12 cellular contexts compared by ENCODE assay signal in genomic region chr7:151313857-151314256, GRCh38. TPM values are rescaled to one million over a fixed set of nuclear protein-coding genes. Genes with fewer than 3 reads are reported as not detected.
DNase-seq lines count a peak whose midpoint lies in the region; FAIRE-seq and TF ChIP-seq lines count a peak whose summit lies in the region.
"Had no signal": no experiment of that assay in that cellular context is flagged by ENCODE, and none has a peak within 500 bp of the region (broad histone marks: within the 10 kb centered on the region; RNA-seq: fewer than 3 reads in every experiment).

No MANE protein-coding gene starts in this region.

- H3K4me3 ChIP-seq in dorsolateral prefrontal cortex (no peak overlapping the region), mesenchymal stem cell (ENCODE audit: insufficient read depth in 1 of 2, low read depth in 1 of 2, low read length in 2 of 2) (peak overlapping the region in 1 of 2 experiments; percentile 22)
- H3K4me3 ChIP-seq: thyroid gland had no signal

- H3K4me3 Mint-ChIP-seq in HFFc6: no peak overlapping the region

- H2AK5ac ChIP-seq in mesenchymal stem cell (ENCODE audit: low read length, severe bottlenecking): no peak overlapping the region

- no peaks in the 10 kb centered on the region for H3K27me3 ChIP-seq in dorsolateral prefrontal cortex
- H3K27me3 ChIP-seq in mesenchymal stem cell (ENCODE audit: control insufficient read depth in 1 of 2, insufficient read depth in 1 of 2, low read length in 2 of 2): peaks cover 0 to 2% of the 10 kb centered on the region in 2 experiments
- H3K27me3 ChIP-seq: thyroid gland had no signal

- no peak overlapping the region for H2BK5ac ChIP-seq in mesenchymal stem cell (ENCODE audit: low read depth, low read length, poor library complexity, severe bottlenecking)

- no peaks in the 10 kb centered on the region for H3K79me1 ChIP-seq in mesenchymal stem cell (replicated peaks; ENCODE audit: low read length, poor library complexity, severe bottlenecking)

- H3K4me1 Mint-ChIP-seq in HFFc6 (ENCODE audit: low read depth): peaks cover 9% of the 10 kb centered on the region

- peak overlapping the region; percentile 45 for H4K91ac ChIP-seq in mesenchymal stem cell (ENCODE audit: low read length)

- 87% methylated on average over 10 of the region's 10 CpGs for WGBS in mesenchymal stem cell

- DNase-seq in AG08395 (ENCODE audit: low spot score) (peak; percentile 62), HFFc6 (peak; percentile 14), dorsolateral prefrontal cortex (peak in 6 of 10 donors; percentile 33 to 67 (median 60)), mesenchymal stem cell (no peak), activated gamma-delta T cell (lab: John Stamatoyannopoulos, UW) (no peak), HK-2 (ENCODE audit: unreplicated experiment) (no peak), HTR-8/SVneo (ENCODE audit: insufficient read length, low spot score) (no peak), LoVo (ENCODE audit: low spot score) (no peak)
- DNase-seq: activated CD4-positive, alpha-beta T cell treated with anti-CD3 and anti-CD28 coated beads, Interleukin-2, amount 50 U/mL, for 4 hours; kidney glomerular epithelial cell; OCI-M1 had no signal

- H3K4ac ChIP-seq in mesenchymal stem cell (ENCODE audit: low read depth in 1 of 2, low read length in 2 of 2): peak overlapping the region in 1 of 2 experiments; percentile 24

- no peak overlapping the region for H3K18ac ChIP-seq in mesenchymal stem cell (ENCODE audit: low read depth in 1 of 2, low read length in 2 of 2)

- no peaks in the 10 kb centered on the region for H3K36me3 ChIP-seq in mesenchymal stem cell (ENCODE audit: control insufficient read depth in 1 of 2, insufficient read depth in 2 of 2, low read depth in 1 of 2, low read length in 2 of 2)
- H3K36me3 ChIP-seq: thyroid gland had no signal

- H2BK12ac ChIP-seq in mesenchymal stem cell (ENCODE audit: low read length in 2 of 2): no peak overlapping the region

- H3K23ac ChIP-seq in mesenchymal stem cell (ENCODE audit: low read length in 2 of 2): no peak overlapping the region

- no peak overlapping the region for H2AFZ ChIP-seq in mesenchymal stem cell (ENCODE audit: low read depth, low read length)

- H4K8ac ChIP-seq in mesenchymal stem cell (ENCODE audit: low read length): no peak overlapping the region

- H3K9me3 ChIP-seq in mesenchymal stem cell (ENCODE audit: control insufficient read depth, low read length): no peaks in the 10 kb centered on the region
- H3K9me3 ChIP-seq: thyroid gland had no signal

- peak overlapping the region; percentile 72 for H3K9ac ChIP-seq in mesenchymal stem cell (ENCODE audit: low read length)

- H3K4me1 ChIP-seq in mesenchymal stem cell (ENCODE audit: control insufficient read depth, insufficient read depth, low read depth, low read length): peaks cover 2% of the 10 kb centered on the region
- H3K4me1 ChIP-seq: thyroid gland had no signal

- FAIRE-seq in HTR-8/SVneo (lab: Jason Lieb, UNC): no peak

- peaks cover 17% of the 10 kb centered on the region for H3K27me3 Mint-ChIP-seq in HFFc6 (ENCODE audit: insufficient read depth)

- intact Hi-C loops in dorsolateral prefrontal cortex (cut with DNase I): loop anchor here in 1 of 2 donors (2.0 kb wide), 1 partner anchor 37 kb away; no protein-coding TSS in a partner anchor

- H2BK15ac ChIP-seq in mesenchymal stem cell (ENCODE audit: low read depth, poor library complexity, severe bottlenecking): no peak overlapping the region

- no peak overlapping the region for H3K14ac ChIP-seq in mesenchymal stem cell (ENCODE audit: low read length in 2 of 2)

- H2BK120ac ChIP-seq in mesenchymal stem cell (ENCODE audit: low read depth, low read length): no peak overlapping the region

- H3K27ac Mint-ChIP-seq in HFFc6: no peak overlapping the region

- peak overlapping the region in 1 of 59 donors; percentile 13 for H3K27ac ChIP-seq in dorsolateral prefrontal cortex
- no peak overlapping the region for H3K27ac ChIP-seq in mesenchymal stem cell (ENCODE audit: low read length, poor library complexity, severe bottlenecking)
- H3K27ac ChIP-seq: thyroid gland had no signal

- no peak overlapping the region for H3K4me2 ChIP-seq in mesenchymal stem cell (ENCODE audit: low read length, poor library complexity, severe bottlenecking)

- peaks cover 5% of the 10 kb centered on the region for H3K9me3 Mint-ChIP-seq in HFFc6

- TF ChIP-seq CTCF in HFFc6 (IDR thresholded peaks at IDR 0.05): no peak
- no peak for TF ChIP-seq CTCF in dorsolateral prefrontal cortex (IDR thresholded peaks at IDR 0.05 in 54 of 56, conservative IDR thresholded peaks at IDR 0.05 in 2 of 56; ENCODE audit: low read depth in 1 of 56, partially characterized antibody in 56 of 56)

- H3K36me3 Mint-ChIP-seq in HFFc6 (ENCODE audit: low read depth): peaks cover 3% of the 10 kb centered on the region

RNA-seq across cellular contexts. Expression of gene NUB1, which starts 27.8 kb away (rescaled TPM):
- 10 to 100 TPM; 30.6 to 37.8 (median 34.8) TPM for total RNA-seq in HFFc6 (2021; fragmentation: NEBNext Ultra II Directional; extraction: Animal tissue kit (Norgen Biotek cat#: 25700))
- 10 to 100 TPM; 34.9 to 62.3 (median 46.5) TPM for total RNA-seq in dorsolateral prefrontal cortex
- polyA plus RNA-seq in mesenchymal stem cell (2013, experiment 1 of 2): 48.2 TPM
- polyA plus RNA-seq in mesenchymal stem cell (2013, experiment 2 of 2): 46.8 TPM

Comparison
In these comparisons a context has a peak if more than half of its experiments do, and no peak if none do; other contexts are left out.
1. DNase-seq: peak in AG08395 (single experiment), HFFc6 (single experiment) and dorsolateral prefrontal cortex (6 of 10); none in mesenchymal stem cell (single experiment), activated gamma-delta T cell (single experiment), HK-2 (single experiment), HTR-8/SVneo (single experiment) and LoVo (single experiment).